Comparison of ENCODE assay signal across 18 cellular contexts in the genomic region with DNA sequence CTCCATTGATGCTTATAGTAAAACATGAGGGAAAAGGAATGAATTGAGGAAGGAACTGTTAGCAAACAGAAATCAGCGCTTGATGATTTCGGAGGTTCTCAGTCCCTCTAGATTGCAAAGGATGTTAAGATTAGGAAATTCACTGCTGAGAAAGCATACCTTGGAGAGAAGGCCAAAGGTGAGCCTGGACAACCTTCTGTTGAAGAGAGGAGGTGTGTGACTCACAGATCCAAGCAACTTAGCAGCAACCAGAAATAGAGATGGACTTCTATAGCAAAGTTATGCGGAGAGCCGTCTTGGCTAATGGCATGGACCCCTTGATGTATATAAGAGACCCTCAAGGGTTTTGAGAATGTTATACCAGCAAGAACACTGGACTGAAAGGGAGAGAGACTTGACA.
"Had no signal": no experiment of that assay in that cellular context is flagged by ENCODE, and none has a peak within 500 bp of the region (broad histone marks: within the 10 kb centered on the region; RNA-seq: fewer than 3 reads in every experiment).

No MANE protein-coding gene starts in this region.

- H3K27ac ChIP-seq: coronary artery, epithelial cell of prostate, esophagus muscularis mucosa, gastrocnemius medialis, heart right ventricle, left lung, lower lobe of right lung, psoas muscle, spleen, tibial artery had no signal

- DNase-seq: effector CD8-positive, alpha-beta T cell; gastrocnemius medialis; heart right ventricle; hypothalamus; left lung; lower lobe of right lung; nephron progenitor cell; psoas muscle; spleen; stimulated activated CD4-positive, alpha-beta T cell treated with anti-CD3 and anti-CD28 coated beads, Interleukin-15, amount 100 ng/mL, for 24 hours; stimulated activated CD4-positive, alpha-beta T cell treated with anti-CD3 and anti-CD28 coated beads, Interleukin-1b, Interleukin-23, amount 100 ng/mL, for 48 hours; stimulated activated CD4-positive, alpha-beta T cell treated with anti-CD3 and anti-CD28 coated beads, Interleukin-4, amount 100 ng/mL, for 24 hours; tibial artery had no signal

- H3K27me3 ChIP-seq: esophagus muscularis mucosa, gastrocnemius medialis, heart right ventricle, left lung, spleen, tibial artery had no signal

- H3K4me1 ChIP-seq: gastrocnemius medialis, left lung, lower lobe of right lung, psoas muscle, spleen, tibial artery had no signal

- H3K9me3 ChIP-seq: esophagus muscularis mucosa, gastrocnemius medialis, heart right ventricle, left lung, lower lobe of right lung, psoas muscle, spleen, tibial artery had no signal

- H3K36me3 ChIP-seq: gastrocnemius medialis had no signal

- ATAC-seq: gastrocnemius medialis; heart right ventricle; left lung; lower lobe of right lung; psoas muscle; sciatic nerve; stimulated activated memory B cell treated with anti-CD40 and anti-IgM and Interleukin-4, amounts not matched to agents 10 μg/mL and 1 μg/mL and 100 μg/mL, for 72 hours had no signal

- H3K4me3 ChIP-seq: coronary artery, esophagus muscularis mucosa, gastrocnemius medialis, heart right ventricle, left lung, lower lobe of right lung, psoas muscle, spleen, tibial artery had no signal
